ENCODE assay signal across 30 cellular contexts in genomic region chr9:21889673-21890072, GRCh38.
"Had no signal": no experiment of that assay in that cellular context is flagged by ENCODE, and none has a peak within 500 bp of the region (broad histone marks: within the 10 kb centered on the region; RNA-seq: fewer than 3 reads in every experiment).

No MANE protein-coding gene starts in this region.

- DNase-seq: activated CD4-positive, alpha-beta memory T cell treated with anti-CD3 and anti-CD28 coated beads, Interleukin-2, amount 10 ng/mL, durations not matched to agents 7 days and 5 days; activated CD4-positive, alpha-beta T cell treated with anti-CD3 and anti-CD28 coated beads for 1 hour; activated CD4-positive, alpha-beta T cell treated with anti-CD3 and anti-CD28 coated beads for 4 hours; activated CD4-positive, alpha-beta T cell treated with anti-CD3 and anti-CD28 coated beads, Interleukin-2, amount 10 ng/mL, durations not matched to agents 7 days and 5 days; activated CD4-positive, alpha-beta T cell treated with anti-CD3 and anti-CD28 coated beads, Interleukin-2, amount 50 U/mL, for 4 hours; activated CD8-positive, alpha-beta memory T cell treated with anti-CD3 and anti-CD28 coated beads, Interleukin-2, amount 50 U/mL, for 48 hours; activated effector memory CD4-positive, alpha-beta T cell treated with Interleukin-2 at 50 U/mL for 16 hours; activated gamma-delta T cell treated with Interleukin-2 at 50 U/mL for 16 hours; activated naive CD4-positive, alpha-beta T cell treated with anti-CD3 and anti-CD28 coated beads, Interleukin-2, amount 50 U/mL, for 16 hours; activated naive CD4-positive, alpha-beta T cell treated with Interleukin-2 at 50 U/mL for 16 hours; activated T-cell treated with anti-CD3 and anti-CD28 coated beads for 4 hours; activated T-cell treated with anti-CD3 and anti-CD28 coated beads, Interleukin-2, amount 50 U/mL, for 24 hours; activated T-cell treated with anti-CD3 and anti-CD28 coated beads, Interleukin-2, amount 50 U/mL, for 72 hours; amniotic stem cell; anterior cingulate cortex; brain microvascular endothelial cell; cortex of kidney; dermis blood vessel endothelial cell; effector CD4-positive, alpha-beta T cell; effector memory CD8-positive, alpha-beta T cell; esophagus squamous epithelium; foreskin melanocyte; T-helper 1 cell; T-helper 17 cell; T1000 had no signal

- ATAC-seq: activated T-cell treated with anti-CD3 and anti-CD28 coated beads, Interleukin-2, amount 50 U/mL, for 72 hours; activated T-helper 17 cell treated with anti-CD3 and anti-CD28 coated beads, Interleukin-2, amount 50 U/mL, for 72 hours; effector memory CD8-positive, alpha-beta T cell; gastroesophageal sphincter; T-helper 17 cell had no signal

- H3K4me1 ChIP-seq: esophagus squamous epithelium, gastroesophageal sphincter had no signal

- H3K36me3 ChIP-seq: brain microvascular endothelial cell had no signal

- H3K4me3 ChIP-seq: esophagus squamous epithelium, gastroesophageal sphincter had no signal

- H3K27me3 ChIP-seq: brain microvascular endothelial cell, esophagus squamous epithelium, gastroesophageal sphincter had no signal

- FAIRE-seq: astrocyte, bronchial epithelial cell, endothelial cell of umbilical vein had no signal
